In the genomic region with DNA sequence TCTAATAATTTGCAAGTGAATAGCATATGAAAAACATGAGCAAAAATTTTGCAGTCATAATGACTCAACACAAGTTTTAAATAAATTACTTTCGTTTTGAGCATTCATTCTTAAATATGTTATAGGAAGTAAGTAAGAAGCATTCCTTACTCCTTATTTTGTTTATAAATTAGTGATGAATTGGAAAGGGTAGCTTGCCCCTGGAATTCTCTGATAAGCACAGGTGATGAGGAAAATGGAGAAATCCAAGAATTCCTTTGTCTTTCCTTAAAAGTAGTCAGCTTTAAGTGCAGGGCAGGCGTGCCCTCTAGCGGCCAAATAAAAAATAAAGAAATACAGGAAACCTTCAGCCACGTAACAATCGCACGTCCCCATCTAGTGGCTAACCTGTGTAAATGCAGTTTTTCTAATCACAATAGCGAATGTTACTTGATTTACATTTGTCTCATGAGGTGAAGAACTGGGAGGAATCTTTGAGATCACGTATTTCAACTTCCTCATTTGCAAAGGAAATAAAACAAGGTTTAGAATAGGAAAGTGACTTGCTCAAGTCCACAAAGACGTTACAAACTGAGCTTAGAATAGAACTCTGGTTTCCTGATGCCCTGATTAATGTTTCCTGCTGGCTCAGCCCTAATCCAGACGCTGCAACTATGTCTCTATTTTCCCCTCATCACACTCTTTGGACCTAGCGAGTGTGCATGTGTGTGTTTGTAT, we compare ENCODE assay signal across 8 cellular contexts. TPM values are rescaled to one million over a fixed set of nuclear protein-coding genes. Genes with fewer than 3 reads are reported as not detected.
A peak's percentile ranks its signal among the peaks of the same experiment; 100 is the strongest.
DNase-seq lines count a peak whose midpoint lies in the region; ATAC-seq and TF ChIP-seq lines count a peak whose summit lies in the region.

No MANE protein-coding gene starts in this region.

- H3K4me3 ChIP-seq in BE2C (ENCODE audit: low read depth, low read length) (peak overlapping the region; percentile 17; the same call in 1 of the 2 replicates), testis (no peak overlapping the region)

- H3K9me3 ChIP-seq in BE2C (no peaks in the 10 kb centered on the region), testis (no peaks in the 10 kb centered on the region)

- peak; percentile 85 for ATAC-seq in GM19438 (IDR thresholded peaks at IDR 0.05; ENCODE audit: low read depth, unreplicated experiment)
- ATAC-seq in HG03520 (IDR thresholded peaks at IDR 0.05; ENCODE audit: unreplicated experiment): peak; percentile 73
- ATAC-seq in natural killer cell treated with Interleukin-12 subunit alpha and Interleukin-12 subunit beta and Interleukin-15 and Interleukin-18, amount 100 ng/mL, for 72 hours: peak; percentile 88 to 93

- H3K27ac Mint-ChIP-seq in natural killer cell treated with Interleukin-12 subunit alpha and Interleukin-12 subunit beta and Interleukin-15 and Interleukin-18, amount 100 ng/mL, for 72 hours: peak overlapping the region; percentile 58 to 91

- peaks cover 11 to 18% of the 10 kb centered on the region in 2 donors for H3K4me1 Mint-ChIP-seq in natural killer cell treated with Interleukin-12 subunit alpha and Interleukin-12 subunit beta and Interleukin-15 and Interleukin-18, amount 100 ng/mL, for 72 hours (ENCODE audit: low read depth in 2 of 2)

- no peak overlapping the region for H3K27ac ChIP-seq in testis

- H3K27me3 Mint-ChIP-seq in natural killer cell treated with Interleukin-12 subunit alpha and Interleukin-12 subunit beta and Interleukin-15 and Interleukin-18, amount 100 ng/mL, for 72 hours: peaks cover 12 to 23% of the 10 kb centered on the region in 2 donors

- H3K27me3 ChIP-seq in BE2C (no peaks in the 10 kb centered on the region), testis (no peaks in the 10 kb centered on the region)

- 15 to 17% methylated on average over 11 of the region's 11 CpGs for WGBS in testis, 2 donors

- TF ChIP-seq CTCF in BE2C (IDR thresholded peaks at IDR 0.05; ENCODE audit: low read depth, low read length) (peak; percentile 79), testis (IDR thresholded peaks at IDR 0.05) (peak; percentile 48 to 80 (median 58))

- H3K36me3 Mint-ChIP-seq in natural killer cell treated with Interleukin-12 subunit alpha and Interleukin-12 subunit beta and Interleukin-15 and Interleukin-18, amount 100 ng/mL, for 72 hours: no peaks in the 10 kb centered on the region

- H3K36me3 ChIP-seq in BE2C (no peaks in the 10 kb centered on the region), testis (ENCODE audit: low read depth, missing control alignments) (no peaks in the 10 kb centered on the region)

- intact Hi-C loops in testis (cut with DNase I; ENCODE audit: low total_unique reads): no loop called here

- peak; percentile 43 for DNase-seq in BE2C
- peak; percentile 46 for DNase-seq in activated CD4-positive, alpha-beta T cell treated with anti-CD3 and anti-CD28 coated beads, Interleukin-2, amount 50 U/mL, for 1 hour
- DNase-seq in epidermal melanocyte (ENCODE audit: insufficient read length, low spot score): peak; percentile 34
- DNase-seq in natural killer cell treated with Interleukin-12 subunit alpha and Interleukin-12 subunit beta and Interleukin-15 and Interleukin-18, amount 100 ng/mL, for 72 hours (ENCODE audit: low spot score): peak; percentile 70
- DNase-seq in testis: peak; percentile 77
- no peak for DNase-seq in NCI-H187 (lab: John Stamatoyannopoulos, UW)

- no peak for TF ChIP-seq POLR2A in testis (IDR thresholded peaks at IDR 0.05)

- H3K4me1 ChIP-seq in BE2C: no peaks in the 10 kb centered on the region
- no peaks in the 10 kb centered on the region for H3K4me1 ChIP-seq in testis

- peak overlapping the region; percentile 75 for H3K4me3 Mint-ChIP-seq in natural killer cell treated with Interleukin-12 subunit alpha and Interleukin-12 subunit beta and Interleukin-15 and Interleukin-18, amount 100 ng/mL, for 72 hours

- no peaks in the 10 kb centered on the region for H3K9me3 Mint-ChIP-seq in natural killer cell treated with Interleukin-12 subunit alpha and Interleukin-12 subunit beta and Interleukin-15 and Interleukin-18, amount 100 ng/mL, for 72 hours

RNA-seq across cellular contexts. Expression of a gene that starts 47.2 kb away (rescaled TPM):
- polyA plus RNA-seq in BE2C (2012; ENCODE audit: insufficient read depth, insufficient read length, low read depth): 16.4 TPM
- 10 to 100 TPM; 36.6 to 47.7 TPM for total RNA-seq in natural killer cell treated with Interleukin-12 subunit alpha and Interleukin-12 subunit beta and Interleukin-15 and Interleukin-18, amount 100 ng/mL, for 72 hours
- 10 to 100 TPM; 44.4 to 49.4 TPM for total RNA-seq in testis
- polyA plus RNA-seq in testis (ENCODE audit: insufficient read depth, low read depth, low replicate concordance): 27.7 TPM

Comparison
In these comparisons a context has a peak if more than half of its experiments do, and no peak if none do; other contexts are left out.
1. DNase-seq: peak in BE2C (single experiment), activated CD4-positive, alpha-beta T cell treated with anti-CD3 and anti-CD28 coated beads, Interleukin-2, amount 50 U/mL, for 1 hour (single experiment), epidermal melanocyte (single experiment), natural killer cell treated with Interleukin-12 subunit alpha and Interleukin-12 subunit beta and Interleukin-15 and Interleukin-18, amount 100 ng/mL, for 72 hours (single experiment) and testis (single experiment); none in NCI-H187 (0 of 2).
2. Peak in every context shown above with its lines, with median percentiles within 50 percentile points of each other: ATAC-seq.